Comparison of ENCODE assay signal across 17 cellular contexts in the genomic region with DNA sequence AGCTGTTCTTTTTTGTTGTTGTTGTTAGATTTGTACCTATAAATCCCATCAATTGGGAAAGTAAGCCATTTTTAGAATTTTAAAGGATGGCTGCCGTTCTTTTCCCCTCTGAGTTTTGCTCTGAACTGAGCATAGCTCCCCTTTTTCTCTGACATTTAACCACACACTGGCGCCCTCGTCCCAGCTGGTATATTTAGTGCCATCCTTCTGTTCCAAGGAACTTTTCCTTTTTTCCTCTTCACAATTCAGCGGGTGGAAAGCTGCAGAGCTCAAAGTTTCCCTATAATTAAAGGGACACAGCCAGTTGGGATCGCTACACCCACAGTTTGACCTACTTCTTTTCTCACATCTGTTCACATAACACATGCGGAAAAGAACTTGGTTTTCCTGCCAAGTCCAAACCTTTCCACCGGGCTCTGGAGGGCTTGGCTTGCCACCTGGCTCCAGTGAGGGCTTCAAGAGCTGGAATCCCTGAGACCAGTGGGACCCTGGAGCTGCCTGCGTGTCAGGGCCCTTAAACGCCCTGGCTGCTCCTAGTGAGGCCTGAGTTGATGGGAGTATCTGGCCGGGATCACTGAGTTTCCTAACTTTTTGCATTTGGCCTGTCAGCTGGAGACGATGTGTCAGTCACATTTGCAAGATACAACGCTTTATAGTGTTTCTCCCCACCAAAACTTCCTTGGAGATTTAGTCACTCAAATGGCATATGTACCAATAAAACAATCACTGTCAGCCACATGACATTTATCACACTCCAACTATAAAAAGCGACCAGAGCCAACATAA.
DNase-seq lines count a peak whose midpoint lies in the region; ATAC-seq and TF ChIP-seq lines count a peak whose summit lies in the region.
"Had no signal": no experiment of that assay in that cellular context is flagged by ENCODE, and none has a peak within 500 bp of the region (broad histone marks: within the 10 kb centered on the region; RNA-seq: fewer than 3 reads in every experiment).

No MANE protein-coding gene starts in this region.

- H3K4me3 ChIP-seq in fibroblast of the aortic adventitia (ENCODE audit: low read depth, low read length) (no peak overlapping the region), tibial artery (no peak overlapping the region)
- H3K4me3 ChIP-seq: BLaER1, right lobe of liver had no signal

- no peaks in the 10 kb centered on the region for H3K27me3 Mint-ChIP-seq in neural crest cell (ENCODE audit: low read depth)
- H3K27me3 Mint-ChIP-seq in activated T-cell treated with anti-CD3 and anti-CD28 coated beads, Interleukin-2, amount 50 U/mL, for 4 hours (ENCODE audit: low read depth), result peaks cover 13% of the 10 kb centered on the region

- DNase-seq in NCI-H69 (lab: John Stamatoyannopoulos, UW), result peak; percentile 32
- DNase-seq in fibroblast of the aortic adventitia (ENCODE audit: low read depth), result peak; percentile 16
- no peak for DNase-seq in neural crest cell (ENCODE audit: low read depth, low spot score)
- DNase-seq in tibial artery, result peak in 1 of 2 donors; percentile 54
- DNase-seq in activated T-cell treated with anti-CD3 and anti-CD28 coated beads, Interleukin-2, amount 50 U/mL, for 4 hours, result no peak
- DNase-seq in GM20000 (ENCODE audit: low spot score), result no peak
- DNase-seq: activated naive CD4-positive, alpha-beta T cell; Kasumi-1; NCI-H1436 treated with DMSO at 0.1 percent for 48 hours; PC-3; right lobe of liver; stimulated activated naive CD8-positive, alpha-beta T cell treated with anti-CD3 and anti-CD28 coated beads, Interleukin-15, Interleukin-2, amounts not matched to agents 100 U/mL and 50 U/mL, for 24 hours had no signal

- no peak for ATAC-seq in HG03095 (IDR thresholded peaks at IDR 0.05; ENCODE audit: unreplicated experiment)
- ATAC-seq in activated T-cell treated with anti-CD3 and anti-CD28 coated beads, Interleukin-2, amount 50 U/mL, for 4 hours, result no peak
- ATAC-seq: HCT116; PC-3; right lobe of liver; stimulated activated naive CD8-positive, alpha-beta T cell treated with anti-CD3 and anti-CD28 coated beads, Interleukin-15, Interleukin-2, amounts not matched to agents 100 U/mL and 50 U/mL, for 24 hours had no signal

- H3K27ac ChIP-seq in tibial artery, result peak overlapping the region; percentile 23 to 49
- H3K27ac ChIP-seq: BLaER1, right lobe of liver, VCaP had no signal

- peaks cover 46% of the 10 kb centered on the region for H3K4me1 Mint-ChIP-seq in neural crest cell
- H3K4me1 Mint-ChIP-seq in activated T-cell treated with anti-CD3 and anti-CD28 coated beads, Interleukin-2, amount 50 U/mL, for 4 hours (ENCODE audit: low read depth), result peaks cover 10% of the 10 kb centered on the region

- intact Hi-C loops in tibial artery (cut with DNase I; ENCODE audit: low total_unique reads), result no loop called here

- TF ChIP-seq CTCF in fibroblast of the aortic adventitia (IDR thresholded peaks at IDR 0.05; ENCODE audit: insufficient read depth, low read length) (no peak), neural crest cell (conservative IDR thresholded peaks at IDR 0.05) (no peak), tibial artery (IDR thresholded peaks at IDR 0.05) (no peak), GM20000 (IDR thresholded peaks at IDR 0.05; ENCODE audit: extremely low read depth, missing control alignments) (no peak)

- H3K27me3 ChIP-seq in tibial artery, result no peaks in the 10 kb centered on the region
- H3K27me3 ChIP-seq: BLaER1, right lobe of liver had no signal

- H3K9me3 ChIP-seq in tibial artery, result no peaks in the 10 kb centered on the region
- H3K9me3 ChIP-seq: BLaER1, right lobe of liver had no signal

- H3K36me3 Mint-ChIP-seq in neural crest cell (ENCODE audit: low read depth), result peaks cover 26% of the 10 kb centered on the region
- no peaks in the 10 kb centered on the region for H3K36me3 Mint-ChIP-seq in activated T-cell treated with anti-CD3 and anti-CD28 coated beads, Interleukin-2, amount 50 U/mL, for 4 hours (ENCODE audit: insufficient read depth)

- no peaks in the 10 kb centered on the region for H3K9me3 Mint-ChIP-seq in neural crest cell
- no peaks in the 10 kb centered on the region for H3K9me3 Mint-ChIP-seq in activated T-cell treated with anti-CD3 and anti-CD28 coated beads, Interleukin-2, amount 50 U/mL, for 4 hours
- H3K9me3 Mint-ChIP-seq: nephron had no signal

- peaks cover 0 to 60% (median 12%) of the 10 kb centered on the region in 4 donors for H3K4me1 ChIP-seq in tibial artery
- H3K4me1 ChIP-seq: right lobe of liver had no signal

- peaks cover 23 to 69% (median 29%) of the 10 kb centered on the region in 3 donors for H3K36me3 ChIP-seq in tibial artery
- H3K36me3 ChIP-seq: BLaER1 had no signal

- H3K27ac Mint-ChIP-seq in neural crest cell (ENCODE audit: unreplicated experiment), result no peak overlapping the region

- H3K4me3 Mint-ChIP-seq in neural crest cell, result peak overlapping the region; percentile 18
- H3K4me3 Mint-ChIP-seq in activated T-cell treated with anti-CD3 and anti-CD28 coated beads, Interleukin-2, amount 50 U/mL, for 4 hours, result no peak overlapping the region
- H3K4me3 Mint-ChIP-seq: nephron had no signal

Comparison
In these comparisons a context has a peak if more than half of its experiments do, and no peak if none do; other contexts are left out.
1. DNase-seq: peak in NCI-H69 (single experiment) and fibroblast of the aortic adventitia (single experiment); none in neural crest cell (single experiment), activated T-cell treated with anti-CD3 and anti-CD28 coated beads, Interleukin-2, amount 50 U/mL, for 4 hours (single experiment) and GM20000 (single experiment).